In the genomic region with DNA sequence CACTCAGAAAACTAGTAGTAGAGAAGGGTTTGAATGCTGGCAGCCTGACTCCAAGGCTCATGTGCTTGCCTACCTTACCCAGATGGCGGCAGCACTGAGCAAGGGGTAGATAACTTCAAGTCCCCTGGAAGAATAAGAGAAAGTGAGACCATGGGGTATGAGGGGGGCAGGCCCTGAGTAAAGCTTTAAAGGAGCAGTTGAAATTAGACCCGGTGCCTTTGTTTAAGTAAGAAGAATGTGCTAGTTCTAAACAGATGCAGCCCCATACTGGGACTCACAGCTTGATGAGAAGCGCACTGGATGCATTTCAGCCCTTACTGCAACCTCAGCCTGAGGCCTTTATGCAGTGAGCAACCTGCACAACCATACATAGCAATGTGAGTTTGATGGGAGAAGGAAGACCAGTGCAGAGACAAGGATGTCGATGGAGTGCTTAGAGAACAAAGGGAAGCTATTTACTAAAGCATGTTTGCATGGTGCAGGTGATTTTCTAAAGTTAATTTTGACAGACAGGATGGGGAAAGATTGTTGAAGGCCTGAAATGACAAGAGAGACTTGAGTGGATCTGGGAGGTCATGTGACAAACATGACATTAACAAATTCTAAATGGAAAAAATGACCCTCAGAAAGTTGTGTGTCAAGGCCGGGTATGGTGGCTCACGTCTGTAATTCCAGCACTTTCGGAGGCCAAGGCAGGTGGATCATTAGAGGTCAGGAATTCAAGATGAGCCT, we compare ENCODE assay signal across 8 cellular contexts. TPM values are rescaled to one million over a fixed set of nuclear protein-coding genes. Genes with fewer than 3 reads are reported as not detected.
A peak's percentile ranks its signal among the peaks of the same experiment; 100 is the strongest.
DNase-seq lines count a peak whose midpoint lies in the region; ATAC-seq, FAIRE-seq and TF ChIP-seq lines count a peak whose summit lies in the region.

No MANE protein-coding gene starts in this region.

- H3K9me3 Mint-ChIP-seq in CD14-positive monocyte: no peaks in the 10 kb centered on the region

- no peaks in the 10 kb centered on the region for H3K27me3 ChIP-seq in pancreas

- FAIRE-seq in H54 (lab: Jason Lieb, UNC) (peak; percentile 15), pancreas (lab: Jason Lieb, UNC) (no peak)

- peak; percentile 75 for TF ChIP-seq CTCF in CD14-positive monocyte (IDR thresholded peaks at IDR 0.05)
- peak; percentile 47 to 65 (median 54) for TF ChIP-seq CTCF in pancreas (IDR thresholded peaks at IDR 0.05)

- no peaks in the 10 kb centered on the region for H3K4me1 ChIP-seq in pancreas

- H3K36me3 Mint-ChIP-seq in CD14-positive monocyte: no peaks in the 10 kb centered on the region

- H3K36me3 ChIP-seq in pancreas: no peaks in the 10 kb centered on the region

- H3K4me1 Mint-ChIP-seq in CD14-positive monocyte: peaks cover 21% of the 10 kb centered on the region

- H3K4me3 ChIP-seq in pancreas: no peak overlapping the region

- ATAC-seq in pancreas: peak in 3 of 4 donors; percentile 66 to 79 (median 76)

- H3K27ac Mint-ChIP-seq in CD14-positive monocyte: no peak overlapping the region

- no peak for TF ChIP-seq POLR2A in H54 (IDR thresholded peaks at IDR 0.05; ENCODE audit: low read depth, low read length)

- no peaks in the 10 kb centered on the region for H3K9me3 ChIP-seq in pancreas

- intact Hi-C loops in CD14-positive monocyte (cut with micrococcal nuclease): loop anchor here in 1 of 2 donors (10.0 kb wide), 1 partner anchor 62 kb away; the partner anchor contains the start of gene FAM83F
- intact Hi-C loops in pancreas (cut with DNase I): loop anchor here in 1 of 3 donors (10.0 kb wide), 1 partner anchor 92 kb away; no protein-coding TSS in a partner anchor

- H3K27me3 Mint-ChIP-seq in CD14-positive monocyte (ENCODE audit: low read depth in 3 of 3): peaks cover 22 to 26% (median 24%) of the 10 kb centered on the region in 3 donors

- 71 to 80% methylated on average over 7 of the region's 7 CpGs for WGBS in pancreas, 2 donors

- DNase-seq in CD14-positive monocyte (ENCODE audit: low spot score) (no peak), H54 (ENCODE audit: insufficient read length, low spot score) (peak; percentile 27), T-helper 2 cell (peak in 4 of 5 experiments; percentile 37 to 78 (median 44)), ecto neural progenitor cell (ENCODE audit: low spot score) (peak; percentile 62), pancreas (peak in 4 of 6 donors; percentile 24 to 74 (median 48)), DMS79 (lab: John Stamatoyannopoulos, UW) (no peak), midbrain (lab: John Stamatoyannopoulos, UW) (no peak), NCI-H2227 treated with DMSO at 0.1 percent for 48 hours (lab: John Stamatoyannopoulos, UW) (no peak)

- H3K27ac ChIP-seq in pancreas: no peak overlapping the region

- H3K4me3 Mint-ChIP-seq in CD14-positive monocyte: no peak overlapping the region

RNA-seq across cellular contexts. Expression of gene TMA7B, which starts 27.1 kb away (rescaled TPM):
- polyA plus RNA-seq in CD14-positive monocyte (under 1 TPM in 1 of 2 donors, not detected in 1; 0.13 TPM), pancreas (not detected)
- under 1 TPM in 2 of 6 donors, not detected in 4; 0.13 to 0.17 TPM for total RNA-seq in pancreas

RNA-seq across cellular contexts. Expression of gene GRAP2, which starts 32.2 kb away (rescaled TPM):
- polyA plus RNA-seq in CD14-positive monocyte (1 to 10 TPM in 1 of 2 donors, under 1 TPM in 1; 0.97 to 4.2 TPM), pancreas (1 to 10 TPM in 1 of 2 donors, under 1 TPM in 1; 0.46 to 1.2 TPM)
- 1 to 10 TPM in 1 of 6 donors, under 1 TPM in 5; 0.42 to 1.3 (median 0.79) TPM for total RNA-seq in pancreas

RNA-seq across cellular contexts. Expression of gene ENTHD1, which starts 39.5 kb away (rescaled TPM):
- polyA plus RNA-seq in CD14-positive monocyte (not detected), pancreas (under 1 TPM in 1 of 2 donors, not detected in 1; 0.02 TPM)
- total RNA-seq in pancreas: not detected

Comparison
In these comparisons a context has a peak if more than half of its experiments do, and no peak if none do; other contexts are left out.
1. DNase-seq: peak in H54 (single experiment), T-helper 2 cell (4 of 5), ecto neural progenitor cell (single experiment) and pancreas (4 of 6); none in CD14-positive monocyte (single experiment), DMS79 (single experiment), midbrain (single experiment) and NCI-H2227 treated with DMSO at 0.1 percent for 48 hours (single experiment).